18 cellular contexts compared by ENCODE assay signal in genomic region chr4:136931771-136932170, GRCh38.
DNase-seq lines count a peak whose midpoint lies in the region; ATAC-seq and TF ChIP-seq lines count a peak whose summit lies in the region.
"Had no signal": no experiment of that assay in that cellular context is flagged by ENCODE, and none has a peak within 500 bp of the region (broad histone marks: within the 10 kb centered on the region; RNA-seq: fewer than 3 reads in every experiment).

No MANE protein-coding gene starts in this region.

- peaks cover 42% of the 10 kb centered on the region for H3K4me1 ChIP-seq in adipocyte (ENCODE audit: control insufficient read depth, insufficient read depth, low read length)
- H3K4me1 ChIP-seq in foreskin keratinocyte: peaks cover 16% of the 10 kb centered on the region

- H3K27me3 Mint-ChIP-seq in nephron (ENCODE audit: low read depth): no peaks in the 10 kb centered on the region

- no peaks in the 10 kb centered on the region for H3K9me3 ChIP-seq in adipocyte (ENCODE audit: control insufficient read depth, low read length)

- no peaks in the 10 kb centered on the region for H3K36me3 Mint-ChIP-seq in nephron (ENCODE audit: low read depth)
- H3K36me3 Mint-ChIP-seq: CD14-positive monocyte; CD8-positive, alpha-beta T cell had no signal

- H3K27me3 ChIP-seq in adipocyte (replicated peaks; ENCODE audit: control insufficient read depth, insufficient read depth, low read length) (no peaks in the 10 kb centered on the region), foreskin keratinocyte (no peaks in the 10 kb centered on the region)
- H3K27me3 ChIP-seq: BLaER1 had no signal

- ATAC-seq in foreskin keratinocyte: no peak
- ATAC-seq: CD8-positive, alpha-beta T cell had no signal

- no peak overlapping the region for H3K4me3 Mint-ChIP-seq in nephron
- H3K4me3 Mint-ChIP-seq: CD14-positive monocyte; CD8-positive, alpha-beta T cell; H9 had no signal

- H3K9ac ChIP-seq in adipocyte (ENCODE audit: low read length): peak overlapping the region; percentile 2
- H3K9ac ChIP-seq: BLaER1 had no signal

- no peak for TF ChIP-seq CTCF in fibroblast of the aortic adventitia (IDR thresholded peaks at IDR 0.05; ENCODE audit: insufficient read depth, low read length)
- TF ChIP-seq CTCF in nephron (IDR thresholded peaks at IDR 0.05; ENCODE audit: unreplicated experiment in 3 of 3): no peak
- TF ChIP-seq CTCF in foreskin keratinocyte (conservative IDR thresholded peaks at IDR 0.05): no peak

- H3K9me3 Mint-ChIP-seq in nephron: peaks cover 4% of the 10 kb centered on the region

- no peak overlapping the region for H3K27ac ChIP-seq in foreskin keratinocyte
- H3K27ac ChIP-seq: BLaER1, HL-60 had no signal

- H3K4me1 Mint-ChIP-seq in nephron: peaks cover 16% of the 10 kb centered on the region
- H3K4me1 Mint-ChIP-seq: CD14-positive monocyte, H9 had no signal

- peak overlapping the region in 2 of 3 experiments; percentile 3 to 12 for H3K27ac Mint-ChIP-seq in nephron
- H3K27ac Mint-ChIP-seq: CD14-positive monocyte; CD8-positive, alpha-beta T cell; H9 had no signal

- H3K4me3 ChIP-seq in adipocyte (ENCODE audit: low read length): no peak overlapping the region
- no peak overlapping the region for H3K4me3 ChIP-seq in fibroblast of the aortic adventitia (ENCODE audit: low read depth, low read length)
- H3K4me3 ChIP-seq: BLaER1 had no signal

- H3K36me3 ChIP-seq in adipocyte (ENCODE audit: control insufficient read depth, insufficient read depth, low read length, severe bottlenecking): no peaks in the 10 kb centered on the region
- H3K36me3 ChIP-seq: BLaER1 had no signal

- DNase-seq in NCI-H226 (peak; percentile 16), adipocyte (ENCODE audit: low read depth) (peak; percentile 5), fibroblast of the aortic adventitia (ENCODE audit: low read depth) (peak; percentile 25), NCI-H1694 treated with DMSO at 0.1 percent for 48 hours (lab: John Stamatoyannopoulos, UW) (no peak), foreskin keratinocyte (no peak), germinal center (ENCODE audit: low spot score) (no peak)
- no peak for DNase-seq in activated naive CD4-positive, alpha-beta T cell (lab: John Stamatoyannopoulos, UW)
- DNase-seq: 8988T; Calu3; CD8-positive, alpha-beta T cell; DMS79 treated with DMSO at 0.1 percent for 48 hours; GF-D8; H9; IMR-90 had no signal

Comparison
In these comparisons a context has a peak if more than half of its experiments do, and no peak if none do; other contexts are left out.
1. DNase-seq: peak in NCI-H226 (single experiment), adipocyte (single experiment) and fibroblast of the aortic adventitia (single experiment); none in NCI-H1694 treated with DMSO at 0.1 percent for 48 hours (single experiment), activated naive CD4-positive, alpha-beta T cell (0 of 4), foreskin keratinocyte (0 of 2) and germinal center (single experiment).